ENCODE assay signal across 23 cellular contexts in the genomic region with DNA sequence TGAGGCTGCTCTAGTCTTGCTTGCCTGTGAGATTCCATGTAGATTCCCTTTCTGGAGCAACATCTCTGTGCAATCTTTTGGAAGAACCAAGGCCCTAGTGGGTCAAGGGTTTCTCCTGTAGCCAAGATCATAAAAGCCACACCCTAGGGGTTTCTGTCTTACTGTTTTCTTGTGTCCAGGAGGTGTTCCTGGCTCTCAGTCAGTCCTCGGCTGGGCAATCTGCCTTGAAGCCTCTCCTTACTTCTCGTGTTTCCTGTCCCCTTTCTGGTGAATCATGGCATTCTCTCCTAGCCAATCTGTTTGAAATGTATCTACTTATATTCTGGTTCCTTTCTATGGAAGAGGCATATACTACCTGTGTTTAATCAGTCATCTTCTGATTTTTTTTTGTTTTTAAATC.
DNase-seq lines count a peak whose midpoint lies in the region; ATAC-seq and TF ChIP-seq lines count a peak whose summit lies in the region.
"Had no signal": no experiment of that assay in that cellular context is flagged by ENCODE, and none has a peak within 500 bp of the region (broad histone marks: within the 10 kb centered on the region; RNA-seq: fewer than 3 reads in every experiment).

No MANE protein-coding gene starts in this region.

- no peak for TF ChIP-seq CTCF in osteocyte (IDR thresholded peaks at IDR 0.05)

- no peak for ATAC-seq in GM21381 (IDR thresholded peaks at IDR 0.05; ENCODE audit: unreplicated experiment)
- no peak for ATAC-seq in GM19463 (IDR thresholded peaks at IDR 0.05; ENCODE audit: unreplicated experiment)
- ATAC-seq: activated CD8-positive, alpha-beta T cell treated with anti-CD3 and anti-CD28 coated beads for 36 hours; mucosa of descending colon had no signal

- H3K4me3 ChIP-seq in adipocyte (ENCODE audit: low read length) = peak overlapping the region; percentile 50
- H3K4me3 ChIP-seq: HAP-1, mucosa of descending colon, spleen had no signal

- no peaks in the 10 kb centered on the region for H3K27me3 ChIP-seq in adipocyte (replicated peaks; ENCODE audit: control insufficient read depth, insufficient read depth, low read length)
- H3K27me3 ChIP-seq: spleen had no signal

- peaks cover 8% of the 10 kb centered on the region for H3K9me3 Mint-ChIP-seq in osteocyte (ENCODE audit: unreplicated experiment)

- DNase-seq in DMS 273 (lab: John Stamatoyannopoulos, UW; ENCODE audit: unreplicated experiment) (peak; percentile 46), DMS 273 treated with DMSO at 0.1 percent for 48 hours (lab: John Stamatoyannopoulos, UW) (no peak), adipocyte (ENCODE audit: low read depth) (peak; percentile 19), fibroblast of the conjunctiva (ENCODE audit: low read depth) (peak; percentile 28), osteocyte (ENCODE audit: extremely low spot score, unreplicated experiment) (no peak), NCI-H2081 treated with DMSO at 0.1 percent for 48 hours (lab: John Stamatoyannopoulos, UW) (no peak)
- DNase-seq: activated CD8-positive, alpha-beta T cell treated with anti-CD3 and anti-CD28 coated beads for 36 hours; activated naive CD4-positive, alpha-beta T cell treated with Interleukin-2 at 50 U/mL for 16 hours; activated T-cell treated with anti-CD3 and anti-CD28 coated beads, Interleukin-2, amount 50 U/mL, for 1 hour; effector CD4-positive, alpha-beta T cell; mucosa of descending colon; NCI-H1417; NCI-H2107; NCI-H510A; RPMI8226; spleen; stimulated activated CD4-positive, alpha-beta T cell treated with anti-CD3 and anti-CD28 coated beads, Interleukin-4, amount 100 ng/mL, for 24 hours; T-helper 9 cell; trophoblast cell had no signal

- H3K27me3 Mint-ChIP-seq in osteocyte (ENCODE audit: unreplicated experiment) = no peaks in the 10 kb centered on the region
- H3K27me3 Mint-ChIP-seq: activated CD8-positive, alpha-beta T cell treated with anti-CD3 and anti-CD28 coated beads for 36 hours; stimulated activated naive CD8-positive, alpha-beta T cell treated with anti-CD3 and anti-CD28 coated beads, Interleukin-15, Interleukin-2, amounts not matched to agents 100 ng/mL and 50 ng/mL, for 24 hours had no signal

- no peaks in the 10 kb centered on the region for H3K36me3 ChIP-seq in adipocyte (ENCODE audit: control insufficient read depth, insufficient read depth, low read length, severe bottlenecking)
- H3K36me3 ChIP-seq: HAP-1, spleen had no signal

- H3K4me3 Mint-ChIP-seq in osteocyte (ENCODE audit: unreplicated experiment) = no peak overlapping the region
- H3K4me3 Mint-ChIP-seq: activated CD8-positive, alpha-beta T cell treated with anti-CD3 and anti-CD28 coated beads for 36 hours; stimulated activated naive CD8-positive, alpha-beta T cell treated with anti-CD3 and anti-CD28 coated beads, Interleukin-15, Interleukin-2, amounts not matched to agents 100 ng/mL and 50 ng/mL, for 24 hours had no signal

- peak overlapping the region; percentile 70 for H3K9ac ChIP-seq in adipocyte (ENCODE audit: low read length)

- no peaks in the 10 kb centered on the region for H3K4me1 Mint-ChIP-seq in osteocyte (ENCODE audit: unreplicated experiment)

- peaks cover 20% of the 10 kb centered on the region for H3K4me1 ChIP-seq in adipocyte (ENCODE audit: control insufficient read depth, insufficient read depth, low read length)
- H3K4me1 ChIP-seq: HAP-1, spleen had no signal

- peaks cover 3% of the 10 kb centered on the region for H3K36me3 Mint-ChIP-seq in osteocyte (ENCODE audit: unreplicated experiment)

- no peaks in the 10 kb centered on the region for H3K9me3 ChIP-seq in adipocyte (ENCODE audit: control insufficient read depth, low read length)
- H3K9me3 ChIP-seq: HAP-1, mucosa of descending colon had no signal

- H3K27ac Mint-ChIP-seq in osteocyte (ENCODE audit: unreplicated experiment) = no peak overlapping the region
- H3K27ac Mint-ChIP-seq: activated CD8-positive, alpha-beta T cell treated with anti-CD3 and anti-CD28 coated beads for 36 hours; stimulated activated naive CD8-positive, alpha-beta T cell treated with anti-CD3 and anti-CD28 coated beads, Interleukin-15, Interleukin-2, amounts not matched to agents 100 ng/mL and 50 ng/mL, for 24 hours had no signal

Comparison
In these comparisons a context has a peak if more than half of its experiments do, and no peak if none do; other contexts are left out.
1. DNase-seq: peak in DMS 273 (single experiment), adipocyte (single experiment) and fibroblast of the conjunctiva (single experiment); none in DMS 273 treated with DMSO at 0.1 percent for 48 hours (single experiment), osteocyte (single experiment) and NCI-H2081 treated with DMSO at 0.1 percent for 48 hours (single experiment).